Comparison of ENCODE assay signal across 1 cellular context in the genomic region with DNA sequence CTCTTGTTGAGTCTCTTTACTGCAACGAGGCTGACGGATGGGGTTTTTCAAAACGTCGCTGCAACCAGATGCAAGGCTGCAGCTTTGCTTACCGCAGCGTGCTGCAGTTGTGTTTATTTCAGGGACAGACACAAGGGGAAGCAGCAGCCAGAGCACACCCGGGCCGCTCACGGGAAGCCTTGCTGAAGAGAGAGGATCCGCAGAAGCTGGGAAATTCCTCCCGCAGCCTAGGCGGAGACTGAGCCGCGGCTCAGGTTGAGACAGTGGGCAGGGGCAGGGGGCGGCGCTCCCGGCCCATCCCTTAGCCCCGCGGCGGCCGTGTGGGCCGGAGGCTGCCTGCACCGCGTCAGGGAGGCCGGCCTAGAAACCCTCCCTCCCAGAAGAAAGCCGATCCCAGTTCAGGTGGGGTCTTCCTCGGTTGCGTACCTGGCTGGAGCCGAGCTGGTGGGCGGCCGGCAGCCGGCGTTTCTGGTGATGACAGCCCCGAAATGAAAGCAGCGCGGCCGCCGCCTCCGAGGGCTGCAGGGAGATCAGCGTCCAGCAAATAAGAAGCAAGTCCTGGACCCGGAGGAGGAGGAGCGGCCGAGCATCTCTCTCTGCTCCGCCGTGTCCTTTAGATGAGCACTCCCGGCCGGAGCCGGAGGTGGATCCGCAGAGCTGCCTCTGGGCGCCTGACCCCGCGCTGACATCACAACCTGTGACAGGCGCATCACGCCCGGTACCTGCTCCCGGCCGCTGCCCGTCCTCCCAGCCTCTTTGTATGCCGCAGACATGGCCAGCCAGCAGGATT.
TF ChIP-seq lines count a peak whose summit lies in the region.

A gene (plus strand): TSS at position 750 of the 790 bp plus-strand sequence. CDS start 22 bp downstream, at position 772.

TF ChIP-seq in HepG2, 621 proteins besides CTCF, POLR2A, EP300 and RAD21 (continued from another document):
- TF ChIP-seq, protein P1, sequence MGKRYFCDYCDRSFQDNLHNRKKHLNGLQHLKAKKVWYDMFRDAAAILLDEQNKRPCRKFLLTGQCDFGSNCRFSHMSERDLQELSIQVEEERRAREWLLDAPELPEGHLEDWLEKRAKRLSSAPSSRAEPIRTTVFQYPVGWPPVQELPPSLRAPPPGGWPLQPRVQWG (CRISPR knock-in tag; IDR thresholded peaks at IDR 0.05; ENCODE audit: borderline replicate concordance, low read depth), result no peak
- TF ChIP-seq ZFP36 (IDR thresholded peaks at IDR 0.05; ENCODE audit: borderline replicate concordance, low read depth, low read length, partially characterized antibody) (no peak), GATA4 (IDR thresholded peaks at IDR 0.05; ENCODE audit: borderline replicate concordance, low read depth) (no peak), KAT8 (CRISPR knock-in tag; IDR thresholded peaks at IDR 0.05) (peak; percentile 57), ZNF781 (CRISPR knock-in tag; IDR thresholded peaks at IDR 0.05; ENCODE audit: borderline replicate concordance, not compliant biosample characterization) (peak; percentile 23), PHF8 (CRISPR knock-in tag; IDR thresholded peaks at IDR 0.05) (peak; percentile 77), KDM4B (CRISPR knock-in tag; IDR thresholded peaks at IDR 0.05) (peak; percentile 16; the same call in 1 of the 2 replicates), MZF1 (CRISPR knock-in tag; IDR thresholded peaks at IDR 0.05; ENCODE audit: borderline replicate concordance) (no peak)
- TF ChIP-seq, protein P2, sequence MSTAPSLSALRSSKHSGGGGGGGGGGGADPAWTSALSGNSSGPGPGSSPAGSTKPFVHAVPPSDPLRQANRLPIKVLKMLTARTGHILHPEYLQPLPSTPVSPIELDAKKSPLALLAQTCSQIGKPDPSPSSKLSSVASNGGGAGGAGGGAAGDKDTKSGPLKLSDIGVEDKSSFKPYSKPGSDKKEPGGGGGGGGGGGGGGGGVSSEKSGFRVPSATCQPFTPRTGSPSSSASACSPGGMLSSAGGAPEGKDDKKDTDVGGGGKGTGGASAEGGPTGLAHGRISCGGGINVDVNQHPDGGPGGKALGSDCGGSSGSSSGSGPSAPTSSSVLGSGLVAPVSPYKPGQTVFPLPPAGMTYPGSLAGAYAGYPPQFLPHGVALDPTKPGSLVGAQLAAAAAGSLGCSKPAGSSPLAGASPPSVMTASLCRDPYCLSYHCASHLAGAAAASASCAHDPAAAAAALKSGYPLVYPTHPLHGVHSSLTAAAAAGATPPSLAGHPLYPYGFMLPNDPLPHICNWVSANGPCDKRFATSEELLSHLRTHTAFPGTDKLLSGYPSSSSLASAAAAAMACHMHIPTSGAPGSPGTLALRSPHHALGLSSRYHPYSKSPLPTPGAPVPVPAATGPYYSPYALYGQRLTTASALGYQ (CRISPR knock-in tag; IDR thresholded peaks at IDR 0.05), result 0 out of 2 replicates have a peak, but pooled peaks have one; percentile 14
